11 cellular contexts compared by ENCODE assay signal in genomic region chr1:116325922-116326321, GRCh38. TPM values are rescaled to one million over a fixed set of nuclear protein-coding genes. Genes with fewer than 3 reads are reported as not detected.
DNase-seq lines count a peak whose midpoint lies in the region; ATAC-seq, FAIRE-seq and TF ChIP-seq lines count a peak whose summit lies in the region.
"Had no signal": no experiment of that assay in that cellular context is flagged by ENCODE, and none has a peak within 500 bp of the region (broad histone marks: within the 10 kb centered on the region; RNA-seq: fewer than 3 reads in every experiment).

No MANE protein-coding gene starts in this region.

- no peaks in the 10 kb centered on the region for H3K9me3 Mint-ChIP-seq in stimulated activated naive CD8-positive, alpha-beta T cell treated with anti-CD3 and anti-CD28 coated beads, Interleukin-15, Interleukin-2, amounts not matched to agents 100 ng/mL and 50 ng/mL, for 24 hours
- H3K9me3 Mint-ChIP-seq in neural progenitor cell: no peaks in the 10 kb centered on the region

- peak overlapping the region; percentile 40 for H3K4me3 Mint-ChIP-seq in stimulated activated naive CD8-positive, alpha-beta T cell treated with anti-CD3 and anti-CD28 coated beads, Interleukin-15, Interleukin-2, amounts not matched to agents 100 ng/mL and 50 ng/mL, for 24 hours
- H3K4me3 Mint-ChIP-seq in neural progenitor cell: no peak overlapping the region

- H3K27me3 ChIP-seq in H1 (replicated peaks in 1 of 4; ENCODE audit: control insufficient read depth in 3 of 4, extremely low read depth in 1 of 4, insufficient read depth in 3 of 4, low read length in 3 of 4) (no peaks in the 10 kb centered on the region), neural progenitor cell (no peaks in the 10 kb centered on the region)

- H3K9ac ChIP-seq in H1 (replicated peaks in 1 of 4; ENCODE audit: extremely low read depth in 1 of 4, low read depth in 3 of 4, low read length in 3 of 4) (no peak overlapping the region), neural progenitor cell (no peak overlapping the region)

- peak overlapping the region; percentile 93 for H3K27ac Mint-ChIP-seq in stimulated activated naive CD8-positive, alpha-beta T cell treated with anti-CD3 and anti-CD28 coated beads, Interleukin-15, Interleukin-2, amounts not matched to agents 100 ng/mL and 50 ng/mL, for 24 hours
- H3K27ac Mint-ChIP-seq in neural progenitor cell: no peak overlapping the region

- no peaks in the 10 kb centered on the region for H3F3A ChIP-seq in neural progenitor cell (ENCODE audit: low read depth)

- H4K8ac ChIP-seq in H1 (ENCODE audit: extremely low read depth, insufficient read depth, low read length): no peak overlapping the region

- peaks cover 45% of the 10 kb centered on the region for H3K4me1 Mint-ChIP-seq in stimulated activated naive CD8-positive, alpha-beta T cell treated with anti-CD3 and anti-CD28 coated beads, Interleukin-15, Interleukin-2, amounts not matched to agents 100 ng/mL and 50 ng/mL, for 24 hours (ENCODE audit: low read depth)
- H3K4me1 Mint-ChIP-seq in neural progenitor cell: peaks cover 8% of the 10 kb centered on the region

- H2AFZ ChIP-seq in H1 (ENCODE audit: low read length) (peak overlapping the region; percentile 11; the same call in 1 of the 2 replicates), neural progenitor cell (replicated peaks) (no peak overlapping the region)

- no peak overlapping the region for H3K23ac ChIP-seq in H1 (ENCODE audit: insufficient read length)

- no peaks in the 10 kb centered on the region for H4K20me1 ChIP-seq in H1 (replicated peaks in 1 of 2; ENCODE audit: control insufficient read depth in 1 of 2, insufficient read depth in 2 of 2, low read length in 2 of 2)
- H4K20me1 ChIP-seq in neural progenitor cell (ENCODE audit: low read depth): no peaks in the 10 kb centered on the region

- POLR2A ChIA-PET in H1 (lab: Charles Lee; ENCODE audit: partially characterized antibody): no interaction called here

- no peak overlapping the region for H2BK12ac ChIP-seq in H1 (ENCODE audit: low read depth, low read length)

- H3K23me2 ChIP-seq in H1 (ENCODE audit: low read depth, low read length): no peaks in the 10 kb centered on the region

- no peaks in the 10 kb centered on the region for H3K9me3 ChIP-seq in H1 (ENCODE audit: insufficient read depth in 2 of 2, low read depth in 1 of 2, low read length in 1 of 2)
- H3K9me3 ChIP-seq in neural progenitor cell (ENCODE audit: low read depth): no peaks in the 10 kb centered on the region
- H3K9me3 ChIP-seq: A549 had no signal

- no peak for TF ChIP-seq RAD21 in H1 (IDR thresholded peaks at IDR 0.05 in 1 of 2, conservative IDR thresholded peaks at IDR 0.05 in 1 of 2; ENCODE audit: low read depth in 2 of 2, low read length in 2 of 2)

- DNase-seq in NOMO-1 treated with DMSO at 0.1 percent for 48 hours (lab: John Stamatoyannopoulos, UW; ENCODE audit: unreplicated experiment) (peak; percentile 16), NOMO-1 (lab: John Stamatoyannopoulos, UW; ENCODE audit: unreplicated experiment in 2 of 2) (no peak), H1 (ENCODE audit: low read depth in 1 of 2, low spot score in 2 of 2) (no peak), neural progenitor cell (ENCODE audit: low spot score) (no peak), KBM-7 (no peak)
- DNase-seq in activated CD8-positive, alpha-beta memory T cell treated with anti-CD3 and anti-CD28 coated beads for 1 hour (ENCODE audit: extremely low read depth in 1 of 2, low read depth in 1 of 2): peak; percentile 9 to 34
- DNase-seq: NCI-H2171, SW 1271 had no signal

- no peak overlapping the region for H2AK5ac ChIP-seq in H1 (ENCODE audit: low read depth, low read length)

- CTCF ChIA-PET in H1 (lab: Charles Lee; ENCODE audit: partially characterized antibody): interaction anchor here (1.0 kb wide), 1 partner anchor 102 kb away, joined by 3 read pairs; no protein-coding TSS in a partner anchor

- in situ Hi-C loops in KBM-7 (cut with MboI; ENCODE audit: low pct_unique_long_range_greater_than_20kb, low sequenced_read_pairs): no loop called here

- H3K27me3 Mint-ChIP-seq in stimulated activated naive CD8-positive, alpha-beta T cell treated with anti-CD3 and anti-CD28 coated beads, Interleukin-15, Interleukin-2, amounts not matched to agents 100 ng/mL and 50 ng/mL, for 24 hours: no peaks in the 10 kb centered on the region
- peaks cover 5% of the 10 kb centered on the region for H3K27me3 Mint-ChIP-seq in neural progenitor cell (ENCODE audit: insufficient read depth, low read depth)

- no peak overlapping the region for H2BK5ac ChIP-seq in H1 (ENCODE audit: low read depth, low read length)

- no peak overlapping the region for H3K56ac ChIP-seq in H1 (replicated peaks; ENCODE audit: insufficient read length, low read depth, low read length)

- H2BK20ac ChIP-seq in H1 (ENCODE audit: low read length): no peak overlapping the region

- H3K4me1 ChIP-seq in H1 (replicated peaks in 1 of 4; ENCODE audit: control insufficient read depth in 3 of 4, insufficient read depth in 4 of 4, low read length in 3 of 4): no peaks in the 10 kb centered on the region
- H3K4me1 ChIP-seq in neural progenitor cell: no peaks in the 10 kb centered on the region
- H3K4me1 ChIP-seq: A549 had no signal

- no peaks in the 10 kb centered on the region for H3K79me2 ChIP-seq in H1 (ENCODE audit: control insufficient read depth in 1 of 2, insufficient read depth in 2 of 2, low read length in 2 of 2)
- H3K79me2 ChIP-seq in neural progenitor cell (ENCODE audit: low read depth): no peaks in the 10 kb centered on the region

- H4K5ac ChIP-seq in H1 (ENCODE audit: insufficient read length, low read depth, low read length): no peak overlapping the region

- H2BK15ac ChIP-seq in H1 (ENCODE audit: low read length): no peak overlapping the region

- no peak for ATAC-seq in GM21367 (IDR thresholded peaks at IDR 0.05; ENCODE audit: unreplicated experiment)
- ATAC-seq: A549 had no signal

- no peak for TF ChIP-seq POLR2A in H1 (IDR thresholded peaks at IDR 0.05; ENCODE audit: control extremely low read depth in 1 of 2, low read depth in 2 of 2, low read length in 2 of 2)

- H3K27ac ChIP-seq in H1 (ENCODE audit: low read depth, low read length) (no peak overlapping the region), neural progenitor cell (no peak overlapping the region)
- H3K27ac ChIP-seq: A549 had no signal

- H3K79me1 ChIP-seq in H1 (ENCODE audit: low read depth, low read length): no peaks in the 10 kb centered on the region

- H3K4me2 ChIP-seq in H1 (ENCODE audit: insufficient read depth in 1 of 2, low read depth in 2 of 2, low read length in 2 of 2) (no peak overlapping the region), neural progenitor cell (no peak overlapping the region)
- H3K4me2 ChIP-seq: A549 had no signal

- H3K36me3 Mint-ChIP-seq in stimulated activated naive CD8-positive, alpha-beta T cell treated with anti-CD3 and anti-CD28 coated beads, Interleukin-15, Interleukin-2, amounts not matched to agents 100 ng/mL and 50 ng/mL, for 24 hours (ENCODE audit: low read depth): no peaks in the 10 kb centered on the region
- H3K36me3 Mint-ChIP-seq in neural progenitor cell: no peaks in the 10 kb centered on the region

- no peak for FAIRE-seq in H1 (lab: Jason Lieb, UNC)
- FAIRE-seq: A549 had no signal

- H3K36me3 ChIP-seq in H1 (ENCODE audit: control insufficient read depth in 2 of 4, insufficient read depth in 4 of 4, low read length in 3 of 4) (no peaks in the 10 kb centered on the region), neural progenitor cell (no peaks in the 10 kb centered on the region)

- H2BK120ac ChIP-seq in H1 (replicated peaks; ENCODE audit: low read depth, low read length): no peak overlapping the region

- no peak overlapping the region for H3K4ac ChIP-seq in H1 (replicated peaks; ENCODE audit: insufficient read length, low read depth, low read length)

- WGBS in H1 (ENCODE audit: extremely low coverage in 1 of 2, insufficient coverage in 1 of 2, insufficient read length in 1 of 2, insufficient replicate concordance in 2 of 2, low coverage in 1 of 2, low lambda C conversion rate in 2 of 2, missing lambda C conversion rate in 1 of 2), 2 experiments: 83% methylated on average over 2 of the region's 2 CpGs; no CpG with 5 or more reads in 1 of the 2 experiments

- H3K14ac ChIP-seq in H1 (ENCODE audit: insufficient read length): no peak overlapping the region

- no peak overlapping the region for H3K4me3 ChIP-seq in H1 (ENCODE audit: extremely low read depth in 1 of 4, insufficient read depth in 2 of 4, low read depth in 3 of 4, low read length in 4 of 4)
- H3K4me3 ChIP-seq in neural progenitor cell: no peak overlapping the region
- H3K4me3 ChIP-seq: A549 had no signal

- no peak overlapping the region for H3K18ac ChIP-seq in H1 (ENCODE audit: extremely low read depth, low read length)

- no peak overlapping the region for H4K91ac ChIP-seq in H1 (replicated peaks; ENCODE audit: insufficient read length, low read length)

- no peak for TF ChIP-seq CTCF in H1 (IDR thresholded peaks at IDR 0.05; ENCODE audit: control extremely low read depth in 1 of 3, insufficient read depth in 1 of 3, low read depth in 1 of 3, low read length in 3 of 3)
- no peak for TF ChIP-seq CTCF in neural progenitor cell (IDR thresholded peaks at IDR 0.05)

- no peak for TF ChIP-seq EP300 in H1 (IDR thresholded peaks at IDR 0.05; ENCODE audit: borderline replicate concordance in 1 of 2, low read depth in 2 of 2, low read length in 2 of 2)

TF ChIP-seq in H1, 55 proteins besides CTCF, POLR2A, EP300 and RAD21:
- TF ChIP-seq TBP (IDR thresholded peaks at IDR 0.05; ENCODE audit: low read depth, low read length) (no peak), POLR2AphosphoS5 (IDR thresholded peaks at IDR 0.05; ENCODE audit: low read depth, low read length) (no peak), KDM4A (IDR thresholded peaks at IDR 0.05; ENCODE audit: low read depth, low read length, severe bottlenecking) (no peak)

RNA-seq across cellular contexts. Expression of gene ATP1A1, which starts 47.1 kb away (rescaled TPM):
- 325 and 326 TPM in 2 replicates for total RNA-seq in H1 (2021; fragmentation: NEBNext Ultra II Directional; extraction: Animal tissue kit (Norgen Biotek cat#: 25700))
- polyA plus RNA-seq in H1 (2011; rRNA removed): 196 and 222 TPM in 2 replicates
- 303 TPM for polyA plus RNA-seq in H1 (2011; cell fraction: cytosol; rRNA removed)
- polyA plus RNA-seq in H1 (2011; cell fraction: nucleus; rRNA removed): 248 TPM
- 307 to 322 TPM (median 314 TPM) in 4 replicates for polyA plus RNA-seq in H1 (2012, experiment 1 of 2)
- 161 TPM for polyA plus RNA-seq in H1 (2012, experiment 2 of 2)
- polyA plus RNA-seq in H1 (2013, experiment 1 of 2): 339 TPM
- polyA plus RNA-seq in H1 (2013, experiment 2 of 2): 324 TPM
- polyA minus RNA-seq in H1 (2011; rRNA and poly(A)+ RNA removed): 506 and 517 TPM in 2 replicates
- 183 TPM for polyA minus RNA-seq in H1 (2011; cell fraction: cytosol; rRNA and poly(A)+ RNA removed)
- polyA minus RNA-seq in H1 (2011; cell fraction: nucleus; rRNA and poly(A)+ RNA removed): 178 TPM
- total RNA-seq in neural progenitor cell (ENCODE audit: low replicate concordance): 61.5 and 92.5 TPM in 2 replicates

Comparison
In these comparisons a context has a peak if more than half of its experiments do, and no peak if none do; other contexts are left out.
1. DNase-seq: peak in NOMO-1 treated with DMSO at 0.1 percent for 48 hours (single experiment) and activated CD8-positive, alpha-beta memory T cell treated with anti-CD3 and anti-CD28 coated beads for 1 hour (2 of 2); none in NOMO-1 (0 of 2), H1 (0 of 2), neural progenitor cell (single experiment) and KBM-7 (single experiment).